Comparison of ENCODE assay signal across 8 cellular contexts in the genomic region with DNA sequence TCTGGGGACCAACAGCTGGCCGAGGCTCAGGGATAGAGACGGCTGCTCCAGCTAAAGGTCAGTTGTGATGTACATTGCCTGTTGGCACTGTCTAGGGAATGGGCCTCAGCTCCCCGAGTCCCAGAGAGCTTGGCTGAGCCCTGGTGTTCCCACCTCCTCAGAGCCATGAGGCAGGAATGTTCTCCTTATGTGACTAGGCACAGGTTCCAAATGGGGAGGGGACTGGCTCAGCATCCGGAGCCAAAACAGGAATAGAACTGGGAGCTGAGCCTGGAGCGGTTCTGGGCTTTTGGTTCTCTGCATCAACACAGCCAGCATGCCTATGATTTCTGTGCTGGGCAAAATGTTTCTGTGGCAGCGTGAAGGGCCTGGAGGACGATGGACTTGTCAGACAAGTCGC.
DNase-seq lines count a peak whose midpoint lies in the region; ATAC-seq lines count a peak whose summit lies in the region.

Gene FAM131A (plus strand): TSS at position 286 of the 400 bp plus-strand sequence. CDS start 31 bp downstream, at position 317.

- ATAC-seq in central memory CD8-positive, alpha-beta T cell (replicated peaks; ENCODE audit: extremely low read depth, poor library complexity, severe bottlenecking) = no peak
- ATAC-seq in stimulated activated memory B cell treated with anti-CD40 and anti-IgM and Interleukin-4, amounts not matched to agents 10 μg/mL and 1 μg/mL and 100 μg/mL, for 72 hours = no peak
- ATAC-seq in GM18517 (IDR thresholded peaks at IDR 0.05; ENCODE audit: unreplicated experiment) (no peak), HG03432 (IDR thresholded peaks at IDR 0.05; ENCODE audit: unreplicated experiment) (no peak)

- no peak for DNase-seq in activated naive CD4-positive, alpha-beta T cell treated with Interleukin-2 at 50 U/mL for 16 hours
- no peak for DNase-seq in central memory CD8-positive, alpha-beta T cell (ENCODE audit: low spot score in 2 of 2)
- DNase-seq in left kidney (ENCODE audit: low read depth, low spot score) (peak; percentile 12), GDM1 (lab: John Stamatoyannopoulos, UW) (no peak)

- peaks cover 49% of the 10 kb centered on the region for H3K4me1 Mint-ChIP-seq in activated naive CD4-positive, alpha-beta T cell treated with anti-CD3 and anti-CD28 coated beads, Interleukin-2, amount 50 U/mL, for 24 hours
- H3K4me1 Mint-ChIP-seq in central memory CD8-positive, alpha-beta T cell = peaks cover 51% of the 10 kb centered on the region
- H3K4me1 Mint-ChIP-seq in stimulated activated memory B cell treated with anti-CD40 and anti-IgM and Interleukin-4, amounts not matched to agents 10 μg/mL and 1 μg/mL and 100 μg/mL, for 72 hours = peaks cover 54% of the 10 kb centered on the region

- H3K4me3 Mint-ChIP-seq in activated naive CD4-positive, alpha-beta T cell treated with anti-CD3 and anti-CD28 coated beads, Interleukin-2, amount 50 U/mL, for 24 hours = peak within 1 kb of the TSS; percentile 92
- H3K4me3 Mint-ChIP-seq in central memory CD8-positive, alpha-beta T cell = peak within 1 kb of the TSS; percentile 83
- H3K4me3 Mint-ChIP-seq in stimulated activated memory B cell treated with anti-CD40 and anti-IgM and Interleukin-4, amounts not matched to agents 10 μg/mL and 1 μg/mL and 100 μg/mL, for 72 hours = peak within 1 kb of the TSS; percentile 89

- H3K36me3 Mint-ChIP-seq in activated naive CD4-positive, alpha-beta T cell treated with anti-CD3 and anti-CD28 coated beads, Interleukin-2, amount 50 U/mL, for 24 hours = peaks cover 8% of the 10 kb centered on the region
- peaks cover 36% of the 10 kb centered on the region for H3K36me3 Mint-ChIP-seq in central memory CD8-positive, alpha-beta T cell (ENCODE audit: insufficient read depth)
- H3K36me3 Mint-ChIP-seq in stimulated activated memory B cell treated with anti-CD40 and anti-IgM and Interleukin-4, amounts not matched to agents 10 μg/mL and 1 μg/mL and 100 μg/mL, for 72 hours = peaks cover 29% of the 10 kb centered on the region

- H3K27me3 Mint-ChIP-seq in activated naive CD4-positive, alpha-beta T cell treated with anti-CD3 and anti-CD28 coated beads, Interleukin-2, amount 50 U/mL, for 24 hours = no peaks in the 10 kb centered on the region
- no peaks in the 10 kb centered on the region for H3K27me3 Mint-ChIP-seq in central memory CD8-positive, alpha-beta T cell
- peaks cover 14% of the 10 kb centered on the region for H3K27me3 Mint-ChIP-seq in stimulated activated memory B cell treated with anti-CD40 and anti-IgM and Interleukin-4, amounts not matched to agents 10 μg/mL and 1 μg/mL and 100 μg/mL, for 72 hours

- H3K9me3 Mint-ChIP-seq in activated naive CD4-positive, alpha-beta T cell treated with anti-CD3 and anti-CD28 coated beads, Interleukin-2, amount 50 U/mL, for 24 hours = no peaks in the 10 kb centered on the region
- no peaks in the 10 kb centered on the region for H3K9me3 Mint-ChIP-seq in central memory CD8-positive, alpha-beta T cell
- no peaks in the 10 kb centered on the region for H3K9me3 Mint-ChIP-seq in stimulated activated memory B cell treated with anti-CD40 and anti-IgM and Interleukin-4, amounts not matched to agents 10 μg/mL and 1 μg/mL and 100 μg/mL, for 72 hours

- H3K27ac Mint-ChIP-seq in activated naive CD4-positive, alpha-beta T cell treated with anti-CD3 and anti-CD28 coated beads, Interleukin-2, amount 50 U/mL, for 24 hours = peak within 1 kb of the TSS; percentile 86
- H3K27ac Mint-ChIP-seq in central memory CD8-positive, alpha-beta T cell (ENCODE audit: low read depth) = peak within 1 kb of the TSS; percentile 74
- H3K27ac Mint-ChIP-seq in stimulated activated memory B cell treated with anti-CD40 and anti-IgM and Interleukin-4, amounts not matched to agents 10 μg/mL and 1 μg/mL and 100 μg/mL, for 72 hours = peak within 1 kb of the TSS; percentile 36

Comparison
In these comparisons a context has a peak if more than half of its experiments do, and no peak if none do; other contexts are left out.
1. H3K27ac Mint-ChIP-seq: peak in every context shown above with its lines; median percentile 86 in activated naive CD4-positive, alpha-beta T cell treated with anti-CD3 and anti-CD28 coated beads, Interleukin-2, amount 50 U/mL, for 24 hours; 74 in central memory CD8-positive, alpha-beta T cell; 36 in stimulated activated memory B cell treated with anti-CD40 and anti-IgM and Interleukin-4, amounts not matched to agents 10 μg/mL and 1 μg/mL and 100 μg/mL, for 72 hours.